ENCODE assay signal across 8 cellular contexts in the genomic region with DNA sequence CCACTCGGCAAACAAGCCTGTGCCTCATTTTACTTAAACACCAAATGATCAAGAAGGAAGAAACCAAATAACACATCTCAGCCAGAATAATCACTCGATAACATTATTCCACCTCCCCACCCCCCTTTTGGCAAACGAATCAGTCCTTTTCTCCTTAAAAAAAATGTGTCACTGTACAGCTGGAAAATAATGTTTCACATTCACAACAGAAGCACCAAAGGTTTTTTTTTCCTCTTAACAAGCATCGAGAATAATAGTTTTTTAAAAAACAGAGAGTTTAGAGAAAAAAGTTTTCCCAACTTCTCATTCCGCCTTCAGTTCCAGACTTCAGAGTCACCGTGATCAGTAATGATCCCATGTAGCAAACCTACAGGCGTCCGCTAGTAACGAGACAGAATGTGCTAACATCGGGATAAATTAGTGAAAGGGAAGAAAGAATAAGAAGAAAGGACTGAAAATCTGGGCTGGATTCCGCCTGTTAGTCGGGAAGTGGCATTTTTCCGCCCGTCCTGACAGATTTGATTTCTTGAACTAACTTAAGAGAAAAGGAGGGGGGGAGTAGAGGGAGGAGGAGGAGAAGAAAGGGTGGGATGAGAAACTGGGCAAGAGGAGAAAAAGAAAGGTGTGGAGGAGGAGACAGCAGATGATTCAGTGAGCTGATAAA. TPM values are rescaled to one million over a fixed set of nuclear protein-coding genes. Genes with fewer than 3 reads are reported as not detected.
DNase-seq lines count a peak whose midpoint lies in the region; ATAC-seq, FAIRE-seq and TF ChIP-seq lines count a peak whose summit lies in the region.

A gene with protein sequence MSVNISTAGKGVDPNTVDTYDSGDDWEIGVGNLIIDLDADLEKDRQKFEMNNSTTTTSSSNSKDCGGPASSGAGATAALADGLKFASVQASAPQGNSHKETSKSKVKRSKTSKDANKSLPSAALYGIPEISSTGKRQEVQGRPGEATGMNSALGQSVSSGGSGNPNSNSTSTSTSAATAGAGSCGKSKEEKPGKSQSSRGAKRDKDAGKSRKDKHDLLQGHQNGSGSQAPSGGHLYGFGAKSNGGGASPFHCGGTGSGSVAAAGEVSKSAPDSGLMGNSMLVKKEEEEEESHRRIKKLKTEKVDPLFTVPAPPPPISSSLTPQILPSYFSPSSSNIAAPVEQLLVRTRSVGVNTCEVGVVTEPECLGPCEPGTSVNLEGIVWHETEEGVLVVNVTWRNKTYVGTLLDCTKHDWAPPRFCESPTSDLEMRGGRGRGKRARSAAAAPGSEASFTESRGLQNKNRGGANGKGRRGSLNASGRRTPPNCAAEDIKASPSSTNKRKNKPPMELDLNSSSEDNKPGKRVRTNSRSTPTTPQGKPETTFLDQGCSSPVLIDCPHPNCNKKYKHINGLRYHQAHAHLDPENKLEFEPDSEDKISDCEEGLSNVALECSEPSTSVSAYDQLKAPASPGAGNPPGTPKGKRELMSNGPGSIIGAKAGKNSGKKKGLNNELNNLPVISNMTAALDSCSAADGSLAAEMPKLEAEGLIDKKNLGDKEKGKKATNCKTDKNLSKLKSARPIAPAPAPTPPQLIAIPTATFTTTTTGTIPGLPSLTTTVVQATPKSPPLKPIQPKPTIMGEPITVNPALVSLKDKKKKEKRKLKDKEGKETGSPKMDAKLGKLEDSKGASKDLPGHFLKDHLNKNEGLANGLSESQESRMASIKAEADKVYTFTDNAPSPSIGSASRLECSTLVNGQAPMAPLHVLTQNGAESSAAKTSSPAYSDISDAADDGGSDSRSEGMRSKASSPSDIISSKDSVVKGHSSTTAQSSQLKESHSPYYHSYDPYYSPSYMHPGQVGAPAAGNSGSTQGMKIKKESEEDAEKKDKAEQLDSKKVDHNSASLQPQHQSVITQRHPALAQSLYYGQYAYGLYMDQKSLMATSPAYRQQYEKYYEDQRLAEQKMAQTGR (N-terminal part only) (minus strand): TSS at position 388 of the 664 bp plus-strand sequence. CDS start 1,650 bp downstream, outside the sequence.

- H3K79me2 ChIP-seq in SU-DHL-6 (ENCODE audit: insufficient read depth, low read length): peaks cover 53% of the 10 kb centered on the region

- no peak within 1 kb of the TSS for H2AFZ ChIP-seq in SU-DHL-6 (ENCODE audit: low read depth, low read length, severe bottlenecking)

- peak within 1 kb of the TSS; percentile 96 for H3K4me2 ChIP-seq in SU-DHL-6 (ENCODE audit: low read depth, low read length, poor library complexity, severe bottlenecking)

- intact Hi-C loops in esophagus squamous epithelium (cut with DNase I): loop anchor here (10.0 kb wide), 1 partner anchor 738 kb away; no protein-coding TSS in a partner anchor

- DNase-seq in Ammon's horn (ENCODE audit: low spot score) (peak; percentile 78), HFFc6 (no peak), esophagus squamous epithelium (lab: John Stamatoyannopoulos, UW) (no peak), AML-193 (lab: John Stamatoyannopoulos, UW) (no peak), urothelium cell line (ENCODE audit: low spot score) (no peak)
- no peak for DNase-seq in naive thymus-derived CD8-positive, alpha-beta T cell

- WGBS in esophagus squamous epithelium, 2 donors: 1 to 3% methylated on average over 14 of the region's 14 CpGs

- FAIRE-seq in urothelium cell line (lab: Jason Lieb, UNC): no peak

- H3K36me3 Mint-ChIP-seq in HFFc6 (ENCODE audit: low read depth): 0 out of 2 replicates have a peak, but pooled peaks cover 1% of the 10 kb centered on the region
- H3K36me3 Mint-ChIP-seq in naive thymus-derived CD8-positive, alpha-beta T cell: peaks cover 0 to 4% (median under 1%) of the 10 kb centered on the region in 3 donors

- H3K4me1 ChIP-seq in esophagus squamous epithelium: peaks cover 8 to 66% (median 24%) of the 10 kb centered on the region in 3 donors

- peaks cover 27% of the 10 kb centered on the region for H3K27me3 Mint-ChIP-seq in HFFc6 (ENCODE audit: insufficient read depth)
- peaks cover 14 to 45% (median 41%) of the 10 kb centered on the region in 5 donors for H3K27me3 Mint-ChIP-seq in naive thymus-derived CD8-positive, alpha-beta T cell

- H3K9ac ChIP-seq in SU-DHL-6 (ENCODE audit: low read length): peak within 1 kb of the TSS; percentile 89

- peak within 1 kb of the TSS; percentile 74 for H3K4me3 Mint-ChIP-seq in HFFc6
- peak within 1 kb of the TSS; percentile 48 to 86 (median 67) for H3K4me3 Mint-ChIP-seq in naive thymus-derived CD8-positive, alpha-beta T cell

- TF ChIP-seq POLR2A in esophagus squamous epithelium (IDR thresholded peaks at IDR 0.05): no peak

- no peaks in the 10 kb centered on the region for H3K9me2 ChIP-seq in SU-DHL-6 (replicated peaks; ENCODE audit: insufficient read depth, low read length)

- no peak for ATAC-seq in naive thymus-derived CD8-positive, alpha-beta T cell
- ATAC-seq in GM19467 (IDR thresholded peaks at IDR 0.05; ENCODE audit: unreplicated experiment): no peak

- peaks cover 34% of the 10 kb centered on the region for H3K4me1 Mint-ChIP-seq in HFFc6 (ENCODE audit: low read depth)
- H3K4me1 Mint-ChIP-seq in naive thymus-derived CD8-positive, alpha-beta T cell: peaks cover 13 to 39% (median 32%) of the 10 kb centered on the region in 4 donors

- H3K27me3 ChIP-seq in SU-DHL-6 (ENCODE audit: low read length) (no peaks in the 10 kb centered on the region), esophagus squamous epithelium (no peaks in the 10 kb centered on the region)

- peaks cover 53% of the 10 kb centered on the region for H3F3A ChIP-seq in SU-DHL-6 (ENCODE audit: insufficient read depth)

- H3K9me3 ChIP-seq in SU-DHL-6 (ENCODE audit: insufficient read depth, low read length) (no peaks in the 10 kb centered on the region), esophagus squamous epithelium (no peaks in the 10 kb centered on the region)

- H3K9me3 Mint-ChIP-seq in HFFc6: peaks cover under 1% of the 10 kb centered on the region; the same call in 1 of the 2 replicates
- H3K9me3 Mint-ChIP-seq in naive thymus-derived CD8-positive, alpha-beta T cell: peaks cover 0 to 11% (median 1%) of the 10 kb centered on the region in 9 donors

- H3K4me3 ChIP-seq in SU-DHL-6 (ENCODE audit: insufficient read depth, low read length, poor library complexity, severe bottlenecking): peak within 1 kb of the TSS; percentile 88
- H3K4me3 ChIP-seq in esophagus squamous epithelium: peak within 1 kb of the TSS; percentile 37 to 78 (median 66)

- no peak within 1 kb of the TSS; the same call in 1 of the 2 replicates for H3K27ac Mint-ChIP-seq in HFFc6
- H3K27ac Mint-ChIP-seq in naive thymus-derived CD8-positive, alpha-beta T cell: peak within 1 kb of the TSS in 2 of 10 donors; percentile 79 to 80

- H4K20me1 ChIP-seq in SU-DHL-6 (ENCODE audit: low read depth, low read length): no peaks in the 10 kb centered on the region

- TF ChIP-seq CTCF in HFFc6 (IDR thresholded peaks at IDR 0.05) (no peak), SU-DHL-6 (IDR thresholded peaks at IDR 0.05; ENCODE audit: insufficient read depth, low read length, poor library complexity, severe bottlenecking) (no peak), esophagus squamous epithelium (IDR thresholded peaks at IDR 0.05) (peak in 3 of 6 experiments; percentile 11 to 31 (median 30))

- POLR2A ChIA-PET in naive thymus-derived CD8-positive, alpha-beta T cell (lab: Charles Lee): no interaction called here

- peak within 1 kb of the TSS; percentile 98 for H3K27ac ChIP-seq in SU-DHL-6 (ENCODE audit: low read depth, low read length)
- peak within 1 kb of the TSS; percentile 80 to 96 (median 94) for H3K27ac ChIP-seq in esophagus squamous epithelium

- no peaks in the 10 kb centered on the region; the same call in 1 of the 2 replicates for H3K36me3 ChIP-seq in SU-DHL-6 (ENCODE audit: low read length)
- H3K36me3 ChIP-seq in esophagus squamous epithelium: no peaks in the 10 kb centered on the region

RNA-seq across cellular contexts. Expression of the gene that starts here (rescaled TPM):
- total RNA-seq in HFFc6 (2021; fragmentation: NEBNext Ultra II Directional; extraction: Animal tissue kit (Norgen Biotek cat#: 25700)): under 1 TPM; 0.28 to 0.85 (median 0.33) TPM
- total RNA-seq in esophagus squamous epithelium: 10 to 100 TPM in 2 of 4 donors, 1 to 10 TPM in 2; 5.8 to 25.7 (median 10.4) TPM
- under 1 TPM; 0.47 to 0.66 TPM for total RNA-seq in naive thymus-derived CD8-positive, alpha-beta T cell
- not detected for polyA plus RNA-seq in naive thymus-derived CD8-positive, alpha-beta T cell
